Comparison of ENCODE assay signal across 1 cellular context in the genomic region with DNA sequence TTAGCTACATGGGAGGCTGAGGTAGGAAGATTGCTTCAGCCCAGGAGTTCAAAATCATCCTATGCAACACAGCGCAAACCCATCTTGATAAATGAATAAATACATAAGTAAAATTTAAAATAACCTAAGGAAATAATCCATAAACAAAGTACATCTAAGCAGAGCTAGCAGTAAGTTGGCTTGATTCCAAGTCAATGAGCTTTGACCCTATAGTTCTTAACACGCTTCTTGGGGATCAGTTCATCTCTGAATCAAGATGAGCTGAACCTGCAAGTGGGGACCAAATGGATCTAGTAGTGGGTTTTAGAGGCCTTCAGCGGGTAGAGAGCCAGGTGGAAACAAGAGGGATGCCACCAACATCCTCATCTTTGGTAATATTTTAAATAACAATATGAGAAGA.
TF ChIP-seq lines count a peak whose summit lies in the region.

No MANE protein-coding gene starts in this region.

TF ChIP-seq in K562, 482 proteins besides CTCF, POLR2A, EP300 and RAD21:
- TF ChIP-seq DDX20 (tag; IDR thresholded peaks at IDR 0.05; ENCODE audit: low read depth): no peak
- peak; percentile 50 for TF ChIP-seq NFIC (IDR thresholded peaks at IDR 0.05)
